16 cellular contexts compared by ENCODE assay signal in the genomic region with DNA sequence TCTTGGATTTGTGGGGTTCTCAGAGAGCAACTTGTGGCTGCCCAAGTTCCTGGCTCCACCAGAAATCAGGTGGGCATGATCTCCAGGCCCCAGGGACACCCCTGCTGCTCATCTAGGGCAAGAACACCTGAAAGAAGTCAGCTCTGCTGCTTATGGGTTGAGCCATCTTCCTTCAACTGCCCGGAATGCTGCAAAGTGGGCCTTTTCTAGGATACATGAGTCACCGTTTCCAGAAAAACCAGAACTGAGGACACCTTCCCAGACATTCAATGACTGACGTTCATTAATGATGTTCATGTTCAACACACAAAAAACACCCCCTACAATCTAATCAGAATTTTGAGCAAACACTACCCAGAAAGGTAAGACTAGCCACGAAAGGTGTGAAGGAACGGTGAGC.
"Had no signal": no experiment of that assay in that cellular context is flagged by ENCODE, and none has a peak within 500 bp of the region (broad histone marks: within the 10 kb centered on the region; RNA-seq: fewer than 3 reads in every experiment).

No MANE protein-coding gene starts in this region.

- H3K27ac ChIP-seq: left lung, ovary, transverse colon had no signal

- H3K27me3 Mint-ChIP-seq: activated B cell treated with CpG ODN at 0.5 μM for 24 hours; activated CD4-positive, alpha-beta T cell treated with anti-CD3 and anti-CD28 coated beads for 36 hours; activated naive CD8-positive, alpha-beta T cell treated with anti-CD3 and anti-CD28 coated beads for 36 hours; central memory CD8-positive, alpha-beta T cell; naive thymus-derived CD8-positive, alpha-beta T cell; stimulated activated memory B cell treated with anti-CD40 and anti-IgM and Interleukin-4, amounts not matched to agents 10 μg/mL and 1 μg/mL and 100 μg/mL, for 72 hours had no signal

- H3K4me1 Mint-ChIP-seq: mesothelial cell of epicardium had no signal

- H3K4me3 Mint-ChIP-seq: activated B cell treated with CpG ODN at 0.5 μM for 24 hours; activated CD4-positive, alpha-beta T cell treated with anti-CD3 and anti-CD28 coated beads for 36 hours; activated naive CD8-positive, alpha-beta T cell treated with anti-CD3 and anti-CD28 coated beads for 36 hours; central memory CD8-positive, alpha-beta T cell; mesothelial cell of epicardium; naive thymus-derived CD8-positive, alpha-beta T cell; stimulated activated memory B cell treated with anti-CD40 and anti-IgM and Interleukin-4, amounts not matched to agents 10 μg/mL and 1 μg/mL and 100 μg/mL, for 72 hours had no signal

- DNase-seq: activated B cell treated with CpG ODN at 0.5 μM for 24 hours; activated CD4-positive, alpha-beta T cell treated with anti-CD3 and anti-CD28 coated beads for 36 hours; activated CD4-positive, alpha-beta T cell treated with anti-CD3 and anti-CD28 coated beads, Interleukin-2, amount 50 U/mL, for 4 hours; activated naive CD4-positive, alpha-beta T cell treated with Interleukin-2 at 50 U/mL for 16 hours; activated naive CD8-positive, alpha-beta T cell treated with anti-CD3 and anti-CD28 coated beads for 36 hours; activated T-cell treated with anti-CD3 and anti-CD28 coated beads, Interleukin-2, amount 50 U/mL, for 48 hours; naive thymus-derived CD8-positive, alpha-beta T cell; ovary; stimulated activated CD4-positive, alpha-beta T cell treated with anti-CD3 and anti-CD28 coated beads, Interleukin-1b, Interleukin-23, amount 100 ng/mL, for 48 hours; T-helper 1 cell; transverse colon had no signal

- H3K9me3 Mint-ChIP-seq: activated B cell treated with CpG ODN at 0.5 μM for 24 hours; activated naive CD8-positive, alpha-beta T cell treated with anti-CD3 and anti-CD28 coated beads for 36 hours; central memory CD8-positive, alpha-beta T cell; mesothelial cell of epicardium; naive thymus-derived CD8-positive, alpha-beta T cell; stimulated activated memory B cell treated with anti-CD40 and anti-IgM and Interleukin-4, amounts not matched to agents 10 μg/mL and 1 μg/mL and 100 μg/mL, for 72 hours had no signal

- H3K4me1 ChIP-seq: transverse colon had no signal

- ATAC-seq: activated CD4-positive, alpha-beta T cell treated with anti-CD3 and anti-CD28 coated beads for 36 hours; left lung; naive thymus-derived CD8-positive, alpha-beta T cell; right cardiac atrium; stimulated activated memory B cell treated with anti-CD40 and anti-IgM and Interleukin-4, amounts not matched to agents 10 μg/mL and 1 μg/mL and 100 μg/mL, for 72 hours had no signal

- H3K27me3 ChIP-seq: left lung, ovary, transverse colon had no signal

- H3K27ac Mint-ChIP-seq: activated B cell treated with CpG ODN at 0.5 μM for 24 hours; activated CD4-positive, alpha-beta T cell treated with anti-CD3 and anti-CD28 coated beads for 36 hours; activated naive CD8-positive, alpha-beta T cell treated with anti-CD3 and anti-CD28 coated beads for 36 hours; mesothelial cell of epicardium; stimulated activated memory B cell treated with anti-CD40 and anti-IgM and Interleukin-4, amounts not matched to agents 10 μg/mL and 1 μg/mL and 100 μg/mL, for 72 hours had no signal
